21 cellular contexts compared by ENCODE assay signal in the genomic region with DNA sequence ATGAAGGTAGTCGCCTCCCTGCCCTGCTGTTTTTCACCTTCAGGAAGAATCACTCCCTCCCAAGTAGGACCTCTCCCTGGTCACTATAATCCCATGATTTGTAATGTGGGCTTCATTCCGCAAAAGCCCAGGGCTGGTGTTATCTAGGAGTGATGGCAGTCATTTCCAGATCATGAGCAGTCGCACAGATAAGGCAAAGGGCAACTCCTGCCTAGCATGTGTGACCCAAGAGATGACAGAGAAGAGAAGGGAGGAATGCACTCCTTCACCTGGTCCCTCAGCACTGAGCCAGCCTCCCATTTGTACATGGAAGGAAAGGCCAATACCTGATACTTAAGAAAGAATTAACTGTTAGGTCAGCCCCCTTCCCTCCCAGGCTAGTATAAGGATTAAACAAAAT.
A peak's percentile ranks its signal among the peaks of the same experiment; 100 is the strongest.
DNase-seq lines count a peak whose midpoint lies in the region; ATAC-seq, FAIRE-seq and TF ChIP-seq lines count a peak whose summit lies in the region.
"Had no signal": no experiment of that assay in that cellular context is flagged by ENCODE, and none has a peak within 500 bp of the region (broad histone marks: within the 10 kb centered on the region; RNA-seq: fewer than 3 reads in every experiment).

No MANE protein-coding gene starts in this region.

- no peaks in the 10 kb centered on the region for H3K9me3 Mint-ChIP-seq in progenitor cell of endocrine pancreas (ENCODE audit: low read depth)
- H3K9me3 Mint-ChIP-seq in stimulated activated naive CD8-positive, alpha-beta T cell treated with anti-CD3 and anti-CD28 coated beads, Interleukin-15, amount 100 ng/mL, for 72 hours: no peaks in the 10 kb centered on the region
- H3K9me3 Mint-ChIP-seq: CD8-positive, alpha-beta T cell had no signal

- ATAC-seq in left ventricle myocardium superior: peak; percentile 52
- ATAC-seq in Right ventricle myocardium superior (ENCODE audit: poor library complexity): no peak
- ATAC-seq in right cardiac atrium: peak in 1 of 2 donors; percentile 57
- ATAC-seq in stimulated activated naive CD8-positive, alpha-beta T cell treated with anti-CD3 and anti-CD28 coated beads, Interleukin-15, amount 100 ng/mL, for 72 hours: no peak
- ATAC-seq: CD8-positive, alpha-beta T cell; GM12878 had no signal

- H3K4me3 Mint-ChIP-seq in progenitor cell of endocrine pancreas (ENCODE audit: low read depth): no peak overlapping the region
- H3K4me3 Mint-ChIP-seq in stimulated activated naive CD8-positive, alpha-beta T cell treated with anti-CD3 and anti-CD28 coated beads, Interleukin-15, amount 100 ng/mL, for 72 hours: no peak overlapping the region
- H3K4me3 Mint-ChIP-seq: CD8-positive, alpha-beta T cell had no signal

- no peak overlapping the region for H3K9ac ChIP-seq in kidney (ENCODE audit: low read length in 2 of 2)
- H3K9ac ChIP-seq: BLaER1 treated with 17β-estradiol and CSF1 and Interleukin-3, amounts not matched to agents 10 nM and 100 nM; GM23248 had no signal

- peaks cover 3% of the 10 kb centered on the region for H3K36me3 Mint-ChIP-seq in progenitor cell of endocrine pancreas (ENCODE audit: insufficient read depth)
- H3K36me3 Mint-ChIP-seq: CD8-positive, alpha-beta T cell had no signal

- no peaks in the 10 kb centered on the region for H3K27me3 Mint-ChIP-seq in progenitor cell of endocrine pancreas
- H3K27me3 Mint-ChIP-seq in stimulated activated naive CD8-positive, alpha-beta T cell treated with anti-CD3 and anti-CD28 coated beads, Interleukin-15, amount 100 ng/mL, for 72 hours: peaks cover 11% of the 10 kb centered on the region

- H3K36me3 ChIP-seq in kidney (ENCODE audit: control insufficient read depth in 1 of 2, insufficient read depth in 2 of 2, low read length in 2 of 2): no peaks in the 10 kb centered on the region
- H3K36me3 ChIP-seq: BLaER1 treated with 17β-estradiol and CSF1 and Interleukin-3, amounts not matched to agents 10 nM and 100 nM had no signal

- TF ChIP-seq CTCF in progenitor cell of endocrine pancreas (IDR thresholded peaks at IDR 0.05; ENCODE audit: unreplicated experiment): no peak
- TF ChIP-seq CTCF in kidney (IDR thresholded peaks at IDR 0.05; ENCODE audit: borderline replicate concordance, extremely low read depth, insufficient read depth): no peak

- peak overlapping the region; percentile 51 for H3K27ac Mint-ChIP-seq in progenitor cell of endocrine pancreas
- H3K27ac Mint-ChIP-seq in stimulated activated naive CD8-positive, alpha-beta T cell treated with anti-CD3 and anti-CD28 coated beads, Interleukin-15, amount 100 ng/mL, for 72 hours: no peak overlapping the region
- H3K27ac Mint-ChIP-seq: CD8-positive, alpha-beta T cell had no signal

- H3K4me3 ChIP-seq in right cardiac atrium (ENCODE audit: low read length): no peak overlapping the region
- H3K4me3 ChIP-seq in kidney (ENCODE audit: low read length in 2 of 2): no peak overlapping the region
- H3K4me3 ChIP-seq: BLaER1 treated with 17β-estradiol and CSF1 and Interleukin-3, amounts not matched to agents 10 nM and 100 nM; GM12878; GM23248 had no signal

- H3K4me1 ChIP-seq in right cardiac atrium (ENCODE audit: control insufficient read depth, insufficient read depth, low read length) (peaks cover 18% of the 10 kb centered on the region), kidney (ENCODE audit: control insufficient read depth in 1 of 2, insufficient read depth in 1 of 2, low read depth in 1 of 2, low read length in 2 of 2) (peaks cover 0 to 4% of the 10 kb centered on the region in 2 donors)

- H3K27ac ChIP-seq in right cardiac atrium (ENCODE audit: low read length) (peak overlapping the region; percentile 64), kidney (ENCODE audit: low read depth in 2 of 2, low read length in 2 of 2) (no peak overlapping the region)
- H3K27ac ChIP-seq: BLaER1 treated with 17β-estradiol and CSF1 and Interleukin-3, amounts not matched to agents 10 nM and 100 nM; GM23248 had no signal

- intact Hi-C loops in left ventricle myocardium superior (cut with micrococcal nuclease): no loop called here
- intact Hi-C loops in Right ventricle myocardium superior (cut with DNase I): no loop called here
- intact Hi-C loops in right cardiac atrium (cut with DNase I): no loop called here
- intact Hi-C loops in kidney (cut with DNase I): no loop called here

- no peaks in the 10 kb centered on the region for H3K27me3 ChIP-seq in right cardiac atrium (ENCODE audit: control insufficient read depth, insufficient read depth)
- H3K27me3 ChIP-seq: BLaER1 treated with 17β-estradiol and CSF1 and Interleukin-3, amounts not matched to agents 10 nM and 100 nM had no signal

- DNase-seq in left ventricle myocardium superior (no peak), Right ventricle myocardium superior (no peak), right cardiac atrium (no peak), progenitor cell of endocrine pancreas (ENCODE audit: low spot score, unreplicated experiment) (no peak), HuH-7 (ENCODE audit: low spot score) (no peak), kidney (no peak)
- no peak for DNase-seq in stimulated activated naive CD8-positive, alpha-beta T cell treated with anti-CD3 and anti-CD28 coated beads, Interleukin-15, amount 100 ng/mL, for 72 hours
- DNase-seq: Calu3; CD8-positive, alpha-beta T cell; GF-D8; GM23248; HCEC 1CT; Kasumi-1; NCI-H1105 treated with DMSO at 0.1 percent for 48 hours; NCI-H1694 treated with DMSO at 0.1 percent for 48 hours; NCI-H2107; NCI-H2227 treated with DMSO at 0.1 percent for 48 hours; NCI-H510A treated with DMSO at 0.1 percent for 48 hours; NCI-H82 had no signal

- H3K9me3 ChIP-seq in right cardiac atrium (ENCODE audit: control insufficient read depth, low read length) (no peaks in the 10 kb centered on the region), kidney (ENCODE audit: control insufficient read depth in 1 of 2, low read length in 2 of 2) (no peaks in the 10 kb centered on the region)
- H3K9me3 ChIP-seq: BLaER1 treated with 17β-estradiol and CSF1 and Interleukin-3, amounts not matched to agents 10 nM and 100 nM had no signal

- no peak for FAIRE-seq in kidney (lab: Jason Lieb, UNC)
- FAIRE-seq: GM12878 had no signal

- 71% methylated on average over 3 of the region's 3 CpGs for WGBS in right cardiac atrium

- peaks cover 10% of the 10 kb centered on the region for H3K4me1 Mint-ChIP-seq in progenitor cell of endocrine pancreas (ENCODE audit: low read depth)
- H3K4me1 Mint-ChIP-seq in stimulated activated naive CD8-positive, alpha-beta T cell treated with anti-CD3 and anti-CD28 coated beads, Interleukin-15, amount 100 ng/mL, for 72 hours: no peaks in the 10 kb centered on the region
